9 cellular contexts compared by ENCODE assay signal in the genomic region with DNA sequence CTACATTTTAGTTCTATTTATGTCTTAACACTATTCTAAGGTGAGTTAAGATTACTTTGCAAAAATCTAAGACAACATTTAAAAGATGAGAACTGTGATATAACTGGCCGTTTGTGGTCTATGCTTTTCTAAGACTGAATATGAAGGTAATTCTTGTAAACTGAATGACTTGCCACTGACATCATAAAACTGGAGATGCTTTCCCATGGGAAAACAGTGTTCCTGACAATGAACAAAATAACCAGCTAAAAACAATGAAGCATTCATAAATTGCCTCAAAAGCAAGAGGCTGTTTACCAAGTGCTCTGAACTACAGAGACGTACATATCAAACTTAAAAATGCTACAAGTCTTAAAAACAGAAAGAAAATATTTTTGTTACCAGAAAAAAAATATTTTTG. TPM values are rescaled to one million over a fixed set of nuclear protein-coding genes. Genes with fewer than 3 reads are reported as not detected.
DNase-seq lines count a peak whose midpoint lies in the region; ATAC-seq, FAIRE-seq and TF ChIP-seq lines count a peak whose summit lies in the region.
"Had no signal": no experiment of that assay in that cellular context is flagged by ENCODE, and none has a peak within 500 bp of the region (broad histone marks: within the 10 kb centered on the region; RNA-seq: fewer than 3 reads in every experiment).

No MANE protein-coding gene starts in this region.

- DNase-seq in AG09309 (ENCODE audit: low read depth) (peak; percentile 64), NCI-H1930 (lab: John Stamatoyannopoulos, UW) (peak; percentile 20 to 65), myocyte (ENCODE audit: low read depth) (peak; percentile 49), nephron progenitor cell (no peak), lower leg skin (ENCODE audit: low spot score in 2 of 2) (no peak)
- no peak for DNase-seq in stimulated activated CD4-positive, alpha-beta T cell treated with anti-CD3 and anti-CD28 coated beads, Interleukin-4, amount 100 ng/mL, for 24 hours

- H3K36me3 Mint-ChIP-seq in nephron progenitor cell (ENCODE audit: low read depth): peaks cover 33% of the 10 kb centered on the region

- H3K27me3 Mint-ChIP-seq in nephron progenitor cell (ENCODE audit: low read depth, poor library complexity): no peaks in the 10 kb centered on the region
- H3K27me3 Mint-ChIP-seq: activated naive CD8-positive, alpha-beta T cell had no signal

- H3K27ac Mint-ChIP-seq in nephron progenitor cell: no peak overlapping the region
- H3K27ac Mint-ChIP-seq: activated naive CD8-positive, alpha-beta T cell had no signal

- H3K4me3 Mint-ChIP-seq in nephron progenitor cell: no peak overlapping the region
- H3K4me3 Mint-ChIP-seq: activated naive CD8-positive, alpha-beta T cell had no signal

- peak; percentile 92 for FAIRE-seq in endometrium (lab: Jason Lieb, UNC)

- WGBS in lower leg skin, 2 donors: 30 to 35% methylated on average over 2 of the region's 2 CpGs

- ATAC-seq in HG03045 (IDR thresholded peaks at IDR 0.05; ENCODE audit: unreplicated experiment): no peak

- H3K9me3 Mint-ChIP-seq in nephron progenitor cell: no peaks in the 10 kb centered on the region

- peaks cover 38% of the 10 kb centered on the region for H3K4me1 Mint-ChIP-seq in nephron progenitor cell

- TF ChIP-seq CTCF in AG09309 (IDR thresholded peaks at IDR 0.05; ENCODE audit: control insufficient read depth, insufficient read depth, low read depth, low read length, missing control alignments): no peak
- TF ChIP-seq CTCF in nephron progenitor cell (IDR thresholded peaks at IDR 0.05): no peak
- TF ChIP-seq CTCF in lower leg skin (IDR thresholded peaks at IDR 0.05): no peak

- H3K4me3 ChIP-seq in AG09309 (ENCODE audit: control insufficient read depth, low read depth, low read length) (no peak overlapping the region), lower leg skin (ENCODE audit: low read depth, poor library complexity, severe bottlenecking) (no peak overlapping the region)

- TF ChIP-seq POLR2A in lower leg skin (IDR thresholded peaks at IDR 0.05): no peak

- intact Hi-C loops in lower leg skin (cut with DNase I; ENCODE audit: low total_unique reads): no loop called here

RNA-seq across cellular contexts. Expression of a gene that starts 54.7 kb away (rescaled TPM):
- 568 and 576 TPM in 2 replicates for total RNA-seq in myocyte
- 996 TPM for polyA plus RNA-seq in myocyte (2012)
- 100 to 1,000 TPM; 240 to 403 (median 331) TPM for total RNA-seq in lower leg skin

Comparison
In these comparisons a context has a peak if more than half of its experiments do, and no peak if none do; other contexts are left out.
1. DNase-seq: peak in AG09309 (single experiment), NCI-H1930 (2 of 2) and myocyte (single experiment); none in nephron progenitor cell (single experiment), lower leg skin (0 of 2) and stimulated activated CD4-positive, alpha-beta T cell treated with anti-CD3 and anti-CD28 coated beads, Interleukin-4, amount 100 ng/mL, for 24 hours (single experiment).